26 cellular contexts compared by ENCODE assay signal in genomic region chr15:37973856-37974255, GRCh38. TPM values are rescaled to one million over a fixed set of nuclear protein-coding genes. Genes with fewer than 3 reads are reported as not detected.
A peak's percentile ranks its signal among the peaks of the same experiment; 100 is the strongest.
DNase-seq lines count a peak whose midpoint lies in the region; FAIRE-seq and TF ChIP-seq lines count a peak whose summit lies in the region.
"Had no signal": no experiment of that assay in that cellular context is flagged by ENCODE, and none has a peak within 500 bp of the region (broad histone marks: within the 10 kb centered on the region; RNA-seq: fewer than 3 reads in every experiment).

No MANE protein-coding gene starts in this region.

- H3K36me3 Mint-ChIP-seq in MCF 10A (ENCODE audit: insufficient read depth, unreplicated experiment) (no peaks in the 10 kb centered on the region), HFFc6 (ENCODE audit: low read depth) (no peaks in the 10 kb centered on the region)
- H3K36me3 Mint-ChIP-seq: CD4-positive, alpha-beta memory T cell had no signal

- FAIRE-seq in bronchial epithelial cell (lab: Jason Lieb, UNC) = no peak
- FAIRE-seq: HepG2, RCC 7860 had no signal

- no peaks in the 10 kb centered on the region for H3K9me3 ChIP-seq in mammary epithelial cell (replicated peaks; ENCODE audit: insufficient read depth, low read length)
- H3K9me3 ChIP-seq: SJSA1 had no signal

- H3K27ac ChIP-seq in mammary epithelial cell (ENCODE audit: insufficient read depth, low read depth, low read length) = no peak overlapping the region
- H3K27ac ChIP-seq: 22Rv1; BLaER1 treated with 17β-estradiol and CSF1 and Interleukin-3, amounts not matched to agents 10 nM and 100 nM; SJSA1 had no signal

- DNase-seq in mammary epithelial cell = peak; percentile 17
- DNase-seq in MCF 10A (ENCODE audit: unreplicated experiment) = no peak
- peak; percentile 17 for DNase-seq in bronchial epithelial cell (ENCODE audit: low read depth)
- DNase-seq in fibroblast of peridontal ligament (ENCODE audit: extremely low read depth) = peak; percentile 51
- no peak for DNase-seq in HFFc6
- no peak for DNase-seq in T1000 (lab: John Stamatoyannopoulos, UW)
- DNase-seq in UCSD-AML1 (lab: John Stamatoyannopoulos, UW; ENCODE audit: unreplicated experiment) = no peak
- no peak for DNase-seq in COR-L47 (lab: John Stamatoyannopoulos, UW)
- DNase-seq: ACHN; Calu3; CD4-positive, alpha-beta memory T cell; H7; KBM-7; NCI-H1105; NCI-H146; NCI-H2029; NCI-H2171; NCI-H524 treated with DMSO at 0.1 percent for 48 hours; NCI-H82 had no signal

- dilution Hi-C loops in mammary epithelial cell (cut with HindIII; ENCODE audit: low sequenced_read_pairs) = no loop called here

- H3K36me3 ChIP-seq in mammary epithelial cell (ENCODE audit: insufficient read depth, low read length) = no peaks in the 10 kb centered on the region
- H3K36me3 ChIP-seq in bronchial epithelial cell (ENCODE audit: control insufficient read depth, insufficient read depth, low read length) = no peaks in the 10 kb centered on the region
- H3K36me3 ChIP-seq: BLaER1 treated with 17β-estradiol and CSF1 and Interleukin-3, amounts not matched to agents 10 nM and 100 nM; SJSA1 had no signal

- 43% methylated on average over 2 of the region's 2 CpGs for WGBS in mammary epithelial cell (ENCODE audit: low coverage, missing lambda C conversion rate)

- no peak overlapping the region for H3K9ac ChIP-seq in mammary epithelial cell (ENCODE audit: insufficient read depth, low read length)
- H3K9ac ChIP-seq: BLaER1 treated with 17β-estradiol and CSF1 and Interleukin-3, amounts not matched to agents 10 nM and 100 nM had no signal

- POLR2A ChIA-PET in MCF 10A (lab: Yijun Ruan, JAX) = no interaction called here

- no peaks in the 10 kb centered on the region for H3K79me2 ChIP-seq in mammary epithelial cell (ENCODE audit: insufficient read depth, low read length)

- CTCF ChIA-PET in mammary epithelial cell (lab: Charles Lee; ENCODE audit: low non-redundant PET) = no interaction called here
- CTCF ChIA-PET in MCF 10A (lab: Yijun Ruan, JAX) = no interaction called here

- H3K9me3 Mint-ChIP-seq in MCF 10A (ENCODE audit: unreplicated experiment) (no peaks in the 10 kb centered on the region), HFFc6 (peaks cover 5% of the 10 kb centered on the region; the same call in 1 of the 2 replicates)

- H3K27me3 ChIP-seq in mammary epithelial cell (ENCODE audit: insufficient read depth, low read length) (peaks cover 2% of the 10 kb centered on the region), bronchial epithelial cell (ENCODE audit: control insufficient read depth, insufficient read depth, low read length) (no peaks in the 10 kb centered on the region)
- H3K27me3 ChIP-seq: BLaER1 treated with 17β-estradiol and CSF1 and Interleukin-3, amounts not matched to agents 10 nM and 100 nM had no signal

- H3K4me3 ChIP-seq in mammary epithelial cell (replicated peaks in 1 of 3; ENCODE audit: insufficient read depth in 1 of 3, low read depth in 2 of 3, low read length in 3 of 3) = no peak overlapping the region
- H3K4me3 ChIP-seq in bronchial epithelial cell (ENCODE audit: low read depth, low read length) = no peak overlapping the region
- H3K4me3 ChIP-seq: BLaER1 treated with 17β-estradiol and CSF1 and Interleukin-3, amounts not matched to agents 10 nM and 100 nM; SJSA1 had no signal

- H2AFZ ChIP-seq in mammary epithelial cell (ENCODE audit: low read depth, low read length) = no peak overlapping the region

- no TSS peak for BruUV-seq in mammary epithelial cell (replicated peaks; lab: Mats Ljungman, UMichigan)
- BruUV-seq in MCF 10A (replicated peaks; lab: Mats Ljungman, UMichigan) = no TSS peak

- no peaks in the 10 kb centered on the region for H3K4me1 ChIP-seq in mammary epithelial cell (ENCODE audit: insufficient read depth, low read length)
- H3K4me1 ChIP-seq: BLaER1 treated with 17β-estradiol and CSF1 and Interleukin-3, amounts not matched to agents 10 nM and 100 nM; SJSA1 had no signal

- H3K4me1 Mint-ChIP-seq in MCF 10A (ENCODE audit: insufficient read depth, unreplicated experiment) = no peaks in the 10 kb centered on the region
- H3K4me1 Mint-ChIP-seq in HFFc6 (ENCODE audit: low read depth) = no peaks in the 10 kb centered on the region
- H3K4me1 Mint-ChIP-seq: CD4-positive, alpha-beta memory T cell had no signal

- TF ChIP-seq CTCF in mammary epithelial cell (conservative IDR thresholded peaks at IDR 0.05 in 1 of 2, IDR thresholded peaks at IDR 0.05 in 1 of 2; ENCODE audit: extremely low read depth in 1 of 2, insufficient read depth in 1 of 2, low read depth in 1 of 2, low read length in 2 of 2) (no peak), MCF 10A (IDR thresholded peaks at IDR 0.05; ENCODE audit: unreplicated experiment) (no peak), bronchial epithelial cell (IDR thresholded peaks at IDR 0.05; ENCODE audit: insufficient read depth, low read length, severe bottlenecking) (no peak), HFFc6 (IDR thresholded peaks at IDR 0.05) (no peak)

- H3K27me3 Mint-ChIP-seq in MCF 10A (ENCODE audit: insufficient read depth, unreplicated experiment) = no peaks in the 10 kb centered on the region
- H3K27me3 Mint-ChIP-seq in HFFc6 (ENCODE audit: insufficient read depth) = peaks cover 30% of the 10 kb centered on the region

- in situ Hi-C loops in mammary epithelial cell (cut with MboI; ENCODE audit: low sequenced_read_pairs in 2 of 2) = no loop called here

- intact Hi-C loops in mammary epithelial cell (cut with micrococcal nuclease) (no loop called here), MCF 10A (cut with micrococcal nuclease) (no loop called here)

- H4K20me1 ChIP-seq in mammary epithelial cell (ENCODE audit: insufficient read depth, low read length) = no peaks in the 10 kb centered on the region
- H4K20me1 ChIP-seq: BLaER1 treated with 17β-estradiol and CSF1 and Interleukin-3, amounts not matched to agents 10 nM and 100 nM had no signal

- H3K27ac Mint-ChIP-seq in MCF 10A (ENCODE audit: low read depth, unreplicated experiment) (no peak overlapping the region), HFFc6 (no peak overlapping the region)

- no peak overlapping the region for H3K4me2 ChIP-seq in mammary epithelial cell (ENCODE audit: insufficient read depth, low read depth, low read length)
- H3K4me2 ChIP-seq: BLaER1 treated with 17β-estradiol and CSF1 and Interleukin-3, amounts not matched to agents 10 nM and 100 nM had no signal

- no peak overlapping the region for H3K4me3 Mint-ChIP-seq in MCF 10A (ENCODE audit: unreplicated experiment)
- no peak overlapping the region for H3K4me3 Mint-ChIP-seq in HFFc6
- H3K4me3 Mint-ChIP-seq: CD4-positive, alpha-beta memory T cell had no signal

RNA-seq across cellular contexts. Expression of gene TMCO5A, which starts 39.4 kb away (rescaled TPM):
- total RNA-seq in mammary epithelial cell (not detected), MCF 10A (2022) (not detected in 2 replicates), bronchial epithelial cell (not detected in 2 replicates)
- not detected for polyA plus RNA-seq in mammary epithelial cell
- not detected for polyA minus RNA-seq in mammary epithelial cell
- total RNA-seq in HFFc6 (2021; fragmentation: NEBNext Ultra II Directional; extraction: Animal tissue kit (Norgen Biotek cat#: 25700)) = not detected
- total RNA-seq: Calu3; CD4-positive, alpha-beta memory T cell; H7; HepG2; OCI-LY7; Right ventricle myocardium inferior; SJSA1 had no signal
- polyA plus RNA-seq: CD4-positive, alpha-beta memory T cell; HepG2 had no signal

Comparison
In these comparisons a context has a peak if more than half of its experiments do, and no peak if none do; other contexts are left out.
1. DNase-seq: peak in mammary epithelial cell (single experiment), bronchial epithelial cell (single experiment) and fibroblast of peridontal ligament (single experiment); none in MCF 10A (single experiment), HFFc6 (single experiment), T1000 (single experiment), UCSD-AML1 (single experiment) and COR-L47 (single experiment).